Comparison of ENCODE assay signal across 30 cellular contexts in genomic region chr4:8729408-8730149, GRCh38.
DNase-seq lines count a peak whose midpoint lies in the region; ATAC-seq and TF ChIP-seq lines count a peak whose summit lies in the region.
"Had no signal": no experiment of that assay in that cellular context is flagged by ENCODE, and none has a peak within 500 bp of the region (broad histone marks: within the 10 kb centered on the region; RNA-seq: fewer than 3 reads in every experiment).

No MANE protein-coding gene starts in this region.

- H3K4me2 ChIP-seq in SK-N-SH (no peak overlapping the region), OCI-LY3 (ENCODE audit: low read length) (peak overlapping the region; percentile 33)

- no peaks in the 10 kb centered on the region for H3F3A ChIP-seq in SK-N-SH (replicated peaks; ENCODE audit: insufficient read depth)

- H2AFZ ChIP-seq in SK-N-SH (ENCODE audit: low read depth) = no peak overlapping the region
- no peak overlapping the region for H2AFZ ChIP-seq in OCI-LY3 (ENCODE audit: low read depth, low read length)

- TF ChIP-seq POLR2A in erythroblast (IDR thresholded peaks at IDR 0.05; ENCODE audit: low read length) = no peak

- H3K4me3 ChIP-seq in SK-N-SH (ENCODE audit: low read depth in 2 of 2, low read length in 1 of 2) (no peak overlapping the region), OCI-LY3 (ENCODE audit: low read length) (no peak overlapping the region), HAP-1 (no peak overlapping the region)
- H3K4me3 ChIP-seq: breast epithelium, MG63, prostate gland had no signal

- CTCF ChIA-PET in SK-N-SH (lab: Yijun Ruan, JAX) = no interaction called here

- H3K27ac ChIP-seq in SK-N-SH (ENCODE audit: low read depth in 2 of 2, low read length in 1 of 2) (no peak overlapping the region), OCI-LY3 (ENCODE audit: low read length) (peak overlapping the region; percentile 52)
- H3K27ac ChIP-seq: 22Rv1, breast epithelium, neutrophil, prostate gland had no signal

- no peaks in the 10 kb centered on the region for H3K9me3 ChIP-seq in SK-N-SH
- no peaks in the 10 kb centered on the region for H3K9me3 ChIP-seq in OCI-LY3 (ENCODE audit: insufficient read depth, low read length)
- H3K9me3 ChIP-seq in HAP-1 = 0 out of 2 replicates have a peak, but pooled peaks cover 2% of the 10 kb centered on the region
- H3K9me3 ChIP-seq: MG63, neutrophil, prostate gland had no signal

- no peak overlapping the region for H3K9ac ChIP-seq in SK-N-SH
- H3K9ac ChIP-seq in OCI-LY3 (ENCODE audit: low read length) = no peak overlapping the region

- 59% methylated on average over 16 of the region's 18 CpGs for WGBS in SK-N-SH (ENCODE audit: low lambda C conversion rate)

- no peak overlapping the region for H3K4me3 Mint-ChIP-seq in osteocyte (ENCODE audit: unreplicated experiment)
- H3K4me3 Mint-ChIP-seq: activated naive CD8-positive, alpha-beta T cell; activated T-helper 17 cell treated with anti-CD3 and anti-CD28 coated beads, Interleukin-2, amount 50 U/mL, for 72 hours; HFFc6; immature natural killer cell; stimulated activated naive B cell treated with anti-CD40 and anti-IgM and Interleukin-4, amounts not matched to agents 10 μg/mL and 1 μg/mL and 100 μg/mL, for 72 hours; T-helper 1 cell treated with Interleukin-12 subunit alpha and Interleukin-12 subunit beta and Interleukin-4 antibody, amounts not matched to agents 30 μg/mL and 1 μg/mL, for 36 hours had no signal

- TF ChIP-seq EP300 in SK-N-SH (IDR thresholded peaks at IDR 0.05; ENCODE audit: borderline replicate concordance in 1 of 2, low read depth in 1 of 2, low read length in 1 of 2) = no peak

- POLR2A ChIA-PET in SK-N-SH (lab: Yijun Ruan, JAX) = no interaction called here

- ATAC-seq in SK-N-SH treated with all-trans-retinoic acid at 6 μM for 48 hours = no peak
- ATAC-seq in HG02884 (IDR thresholded peaks at IDR 0.05; ENCODE audit: unreplicated experiment) = no peak
- ATAC-seq: activated T-helper 17 cell treated with anti-CD3 and anti-CD28 coated beads, Interleukin-2, amount 50 U/mL, for 72 hours; left ventricle myocardium superior; stimulated activated naive B cell treated with anti-CD40 and anti-IgM and Interleukin-4, amounts not matched to agents 10 μg/mL and 1 μg/mL and 100 μg/mL, for 72 hours had no signal

- H3K36me3 ChIP-seq in SK-N-SH (replicated peaks in 1 of 2; ENCODE audit: control insufficient read depth in 1 of 2, insufficient read depth in 2 of 2, low read length in 1 of 2) (no peaks in the 10 kb centered on the region), OCI-LY3 (replicated peaks; ENCODE audit: low read depth, low read length) (no peaks in the 10 kb centered on the region), HAP-1 (replicated peaks) (no peaks in the 10 kb centered on the region)
- H3K36me3 ChIP-seq: breast epithelium, MG63, neutrophil, prostate gland had no signal

- TF ChIP-seq CTCF in SK-N-SH (IDR thresholded peaks at IDR 0.05) (no peak), OCI-LY3 (IDR thresholded peaks at IDR 0.05; ENCODE audit: low read depth, low read length) (no peak), osteocyte (IDR thresholded peaks at IDR 0.05) (no peak)

- TF ChIP-seq RAD21 in SK-N-SH (IDR thresholded peaks at IDR 0.05; ENCODE audit: low read length) = no peak

- no peaks in the 10 kb centered on the region for H4K20me1 ChIP-seq in SK-N-SH (ENCODE audit: insufficient read depth)
- no peaks in the 10 kb centered on the region for H4K20me1 ChIP-seq in OCI-LY3 (ENCODE audit: insufficient read depth, low read length)

- no peaks in the 10 kb centered on the region for H3K9me2 ChIP-seq in SK-N-SH

- in situ Hi-C loops in HAP-1 (cut with MboI; ENCODE audit: low sequenced_read_pairs) = no loop called here

- peaks cover 0 to 17% of the 10 kb centered on the region in 2 experiments; a peak in 1 of 4 replicates for H3K4me1 ChIP-seq in SK-N-SH (ENCODE audit: control insufficient read depth in 1 of 2, insufficient read depth in 2 of 2, low read depth in 1 of 2, low read length in 1 of 2)
- H3K4me1 ChIP-seq in OCI-LY3 (ENCODE audit: low read length) = peaks cover 55% of the 10 kb centered on the region
- H3K4me1 ChIP-seq in HAP-1 = no peaks in the 10 kb centered on the region
- H3K4me1 ChIP-seq: breast epithelium, prostate gland had no signal

- H3K79me2 ChIP-seq in SK-N-SH (ENCODE audit: insufficient read depth) (no peaks in the 10 kb centered on the region), OCI-LY3 (ENCODE audit: low read length) (no peaks in the 10 kb centered on the region)

- no peaks in the 10 kb centered on the region for H3K27me3 ChIP-seq in SK-N-SH (ENCODE audit: insufficient read depth)
- no peaks in the 10 kb centered on the region for H3K27me3 ChIP-seq in OCI-LY3 (ENCODE audit: low read depth, low read length)
- H3K27me3 ChIP-seq in HAP-1 (ENCODE audit: low read depth) = no peaks in the 10 kb centered on the region
- H3K27me3 ChIP-seq: MG63 had no signal

- DNase-seq in SK-N-SH = peak; percentile 5
- peak; percentile 7 for DNase-seq in iPS-NIHi7 (ENCODE audit: extremely low spot score)
- peak; percentile 77 for DNase-seq in osteocyte (ENCODE audit: extremely low spot score, unreplicated experiment)
- no peak for DNase-seq in erythroblast (lab: John Stamatoyannopoulos, UW)
- no peak for DNase-seq in HAP-1 (ENCODE audit: low spot score in 2 of 2)
- DNase-seq: activated CD4-positive, alpha-beta T cell treated with anti-CD3 and anti-CD28 coated beads, Interleukin-2, amount 50 U/mL, for 4 hours; C1 segment of cervical spinal cord; COR-L47; DMS53; HFFc6; hippocampal formation; immature natural killer cell; KBM-7; left ventricle myocardium superior; MG63; NCI-H1105; NCI-H187 treated with DMSO at 0.1 percent for 48 hours; NCI-H2171; stimulated activated naive B cell treated with anti-CD40 and anti-IgM and Interleukin-4, amounts not matched to agents 10 μg/mL and 1 μg/mL and 100 μg/mL, for 72 hours; substantia nigra had no signal

- no peaks in the 10 kb centered on the region for H3K4me1 Mint-ChIP-seq in osteocyte (ENCODE audit: unreplicated experiment)
- H3K4me1 Mint-ChIP-seq: activated T-helper 17 cell treated with anti-CD3 and anti-CD28 coated beads, Interleukin-2, amount 50 U/mL, for 72 hours; stimulated activated naive B cell treated with anti-CD40 and anti-IgM and Interleukin-4, amounts not matched to agents 10 μg/mL and 1 μg/mL and 100 μg/mL, for 72 hours had no signal

- peaks cover 14% of the 10 kb centered on the region for H3K9me3 Mint-ChIP-seq in osteocyte (ENCODE audit: unreplicated experiment)
- H3K9me3 Mint-ChIP-seq: activated T-helper 17 cell treated with anti-CD3 and anti-CD28 coated beads, Interleukin-2, amount 50 U/mL, for 72 hours; immature natural killer cell; T-helper 1 cell treated with Interleukin-12 subunit alpha and Interleukin-12 subunit beta and Interleukin-4 antibody, amounts not matched to agents 30 μg/mL and 1 μg/mL, for 36 hours had no signal

- H3K36me3 Mint-ChIP-seq in osteocyte (ENCODE audit: unreplicated experiment) = no peaks in the 10 kb centered on the region
- H3K36me3 Mint-ChIP-seq: activated naive CD8-positive, alpha-beta T cell; immature natural killer cell; stimulated activated naive B cell treated with anti-CD40 and anti-IgM and Interleukin-4, amounts not matched to agents 10 μg/mL and 1 μg/mL and 100 μg/mL, for 72 hours had no signal

- no peak overlapping the region for H3K27ac Mint-ChIP-seq in osteocyte (ENCODE audit: unreplicated experiment)
- H3K27ac Mint-ChIP-seq: activated naive CD8-positive, alpha-beta T cell; activated T-helper 17 cell treated with anti-CD3 and anti-CD28 coated beads, Interleukin-2, amount 50 U/mL, for 72 hours; HFFc6; immature natural killer cell; stimulated activated naive B cell treated with anti-CD40 and anti-IgM and Interleukin-4, amounts not matched to agents 10 μg/mL and 1 μg/mL and 100 μg/mL, for 72 hours; T-helper 1 cell treated with Interleukin-12 subunit alpha and Interleukin-12 subunit beta and Interleukin-4 antibody, amounts not matched to agents 30 μg/mL and 1 μg/mL, for 36 hours had no signal

- no peaks in the 10 kb centered on the region for H3K27me3 Mint-ChIP-seq in osteocyte (ENCODE audit: unreplicated experiment)
- H3K27me3 Mint-ChIP-seq: activated naive CD8-positive, alpha-beta T cell; activated T-helper 17 cell treated with anti-CD3 and anti-CD28 coated beads, Interleukin-2, amount 50 U/mL, for 72 hours had no signal

TF ChIP-seq in SK-N-SH, 30 proteins besides CTCF, POLR2A, EP300 and RAD21 (continues in another document):
- TF ChIP-seq PBX3 (IDR thresholded peaks at IDR 0.05) = no peak

TF ChIP-seq in SK-N-SH treated with all-trans-retinoic acid at 6 μM for 48 hours, 23 proteins besides CTCF, POLR2A, EP300 and RAD21:
- TF ChIP-seq SNAI2 (CRISPR knock-in tag; IDR thresholded peaks at IDR 0.05) = no peak
- no peak for TF ChIP-seq ZNF565 (CRISPR knock-in tag; conservative IDR thresholded peaks at IDR 0.05; ENCODE audit: low read depth)
- no peak for TF ChIP-seq CSDC2 (CRISPR knock-in tag; IDR thresholded peaks at IDR 0.05)
- no peak for TF ChIP-seq TCF4 (CRISPR knock-in tag; IDR thresholded peaks at IDR 0.05; ENCODE audit: borderline replicate concordance)
- no peak for TF ChIP-seq ZNF70 (CRISPR knock-in tag; IDR thresholded peaks at IDR 0.05)
- no peak for TF ChIP-seq OSR1 (CRISPR knock-in tag; IDR thresholded peaks at IDR 0.05)
- no peak for TF ChIP-seq ZC3H10 (CRISPR knock-in tag; IDR thresholded peaks at IDR 0.05)
- no peak for TF ChIP-seq ESRRG (CRISPR knock-in tag; IDR thresholded peaks at IDR 0.05)
- TF ChIP-seq CSRNP3 (CRISPR knock-in tag; IDR thresholded peaks at IDR 0.05) = no peak
- no peak for TF ChIP-seq ZFP3 (CRISPR knock-in tag; IDR thresholded peaks at IDR 0.05)

Comparison
In these comparisons a context has a peak if more than half of its experiments do, and no peak if none do; other contexts are left out.
1. DNase-seq: peak in SK-N-SH (single experiment), iPS-NIHi7 (single experiment) and osteocyte (single experiment); none in erythroblast (0 of 2) and HAP-1 (0 of 2).